ENCODE assay signal across 1 cellular context in genomic region chr22:20238567-20239062, GRCh38.
TF ChIP-seq lines count a peak whose summit lies in the region.

No MANE protein-coding gene starts in this region.

TF ChIP-seq in K562, 482 proteins besides CTCF, POLR2A, EP300 and RAD21 (continued from another document and continues in another):
- TF ChIP-seq TAF15 (IDR thresholded peaks at IDR 0.05; ENCODE audit: low read depth, low read length) (0 out of 2 replicates have a peak, but pooled peaks have one; percentile 73), ZC3H8 (IDR thresholded peaks at IDR 0.05) (no peak), RUNX1 (IDR thresholded peaks at IDR 0.05; ENCODE audit: low read depth) (no peak; the same call in 1 of the 2 replicates), MYC (IDR thresholded peaks at IDR 0.05; ENCODE audit: low read depth, low read length) (peak; percentile 39; the same call in 1 of the 2 replicates), MYC (CRISPR knock-in tag; IDR thresholded peaks at IDR 0.05; ENCODE audit: borderline replicate concordance, low read depth) (peak; percentile 51; the same call in 1 of the 2 replicates), NCOA4 (IDR thresholded peaks at IDR 0.05; ENCODE audit: partially characterized antibody) (no peak), TFE3 (CRISPR knock-in tag; IDR thresholded peaks at IDR 0.05) (peak; percentile 18; the same call in 1 of the 2 replicates), FOXA3 (CRISPR knock-in tag; conservative IDR thresholded peaks at IDR 0.05 in 1 of 2, IDR thresholded peaks at IDR 0.05 in 1 of 2) (no peak), RAD51 (IDR thresholded peaks at IDR 0.05; ENCODE audit: borderline replicate concordance, low read depth) (no peak), DDX20 (tag; IDR thresholded peaks at IDR 0.05; ENCODE audit: low read depth) (no peak), ZNF830 (CRISPR knock-in tag; IDR thresholded peaks at IDR 0.05) (no peak), MCM5 (IDR thresholded peaks at IDR 0.05; ENCODE audit: low read depth) (no peak), U2AF1 (optimal IDR thresholded peaks at IDR 0.05; ENCODE audit: low read depth, low read length) (no peak), LEF1 (IDR thresholded peaks at IDR 0.05) (no peak), ZNF766 (CRISPR knock-in tag; conservative IDR thresholded peaks at IDR 0.05) (no peak), ZNF584 (CRISPR knock-in tag; IDR thresholded peaks at IDR 0.05; ENCODE audit: low read depth) (no peak), STAT5A (IDR thresholded peaks at IDR 0.05; ENCODE audit: borderline replicate concordance, low read length) (no peak), CGGBP1 (CRISPR knock-in tag; IDR thresholded peaks at IDR 0.05) (no peak), HNRNPLL (IDR thresholded peaks at IDR 0.05; ENCODE audit: low read depth, low read length, poor library complexity, severe bottlenecking) (peak; percentile 45), TOE1 (IDR thresholded peaks at IDR 0.05; ENCODE audit: borderline replicate concordance) (no peak), TOE1 (CRISPR knock-in tag; IDR thresholded peaks at IDR 0.05; ENCODE audit: borderline replicate concordance, low read depth) (no peak), ZBTB17 (CRISPR knock-in tag; IDR thresholded peaks at IDR 0.05) (no peak), THRB (CRISPR knock-in tag; conservative IDR thresholded peaks at IDR 0.05) (no peak), ZNF311 (CRISPR knock-in tag; IDR thresholded peaks at IDR 0.05) (no peak), CTBP1 (IDR thresholded peaks at IDR 0.05; ENCODE audit: borderline replicate concordance) (peak; percentile 88), C11orf30 (IDR thresholded peaks at IDR 0.05; ENCODE audit: low read depth) (no peak), TRIM25 (IDR thresholded peaks at IDR 0.05; ENCODE audit: borderline replicate concordance) (no peak), HNRNPH1 (optimal IDR thresholded peaks at IDR 0.05; ENCODE audit: low read depth, low read length) (no peak), IRF9 (tag; IDR thresholded peaks at IDR 0.05) (no peak), LARP7 (IDR thresholded peaks at IDR 0.05) (no peak), PCBP1 (IDR thresholded peaks at IDR 0.05; ENCODE audit: low read depth, low read length, poor library complexity, severe bottlenecking) (no peak), CXXC5 (CRISPR knock-in tag; IDR thresholded peaks at IDR 0.05) (no peak), MITF (IDR thresholded peaks at IDR 0.05) (no peak), ZNF586 (CRISPR knock-in tag; conservative IDR thresholded peaks at IDR 0.05) (no peak), TCFL5 (CRISPR knock-in tag; conservative IDR thresholded peaks at IDR 0.05) (no peak), ATF3 (IDR thresholded peaks at IDR 0.05) (no peak), ATF3 (CRISPR knock-in tag; conservative IDR thresholded peaks at IDR 0.05) (no peak), OTX1 (CRISPR knock-in tag; IDR thresholded peaks at IDR 0.05) (0 out of 2 replicates have a peak, but pooled peaks have one; percentile 17), ZNF224 (CRISPR knock-in tag; IDR thresholded peaks at IDR 0.05) (no peak), ZSCAN29 (IDR thresholded peaks at IDR 0.05) (no peak), POLR2B (IDR thresholded peaks at IDR 0.05; ENCODE audit: low read depth, partially characterized antibody) (no peak), L3MBTL2 (IDR thresholded peaks at IDR 0.05) (peak; percentile 60), PPARD (CRISPR knock-in tag; IDR thresholded peaks at IDR 0.05) (no peak), ZNF431 (CRISPR knock-in tag; IDR thresholded peaks at IDR 0.05) (no peak), ZNF583 (CRISPR knock-in tag; IDR thresholded peaks at IDR 0.05) (0 out of 2 replicates have a peak, but pooled peaks have one; percentile 15), FOXA1 (IDR thresholded peaks at IDR 0.05; ENCODE audit: borderline replicate concordance) (no peak), E2F1 (CRISPR knock-in tag; IDR thresholded peaks at IDR 0.05) (no peak), ELF1 (tag; IDR thresholded peaks at IDR 0.05) (no peak), ELF4 (CRISPR knock-in tag; IDR thresholded peaks at IDR 0.05) (no peak), ZNF780A (CRISPR knock-in tag; IDR thresholded peaks at IDR 0.05) (no peak), FOXP1 (CRISPR knock-in tag; IDR thresholded peaks at IDR 0.05) (no peak), HIVEP1 (CRISPR knock-in tag; IDR thresholded peaks at IDR 0.05) (0 out of 2 replicates have a peak, but pooled peaks have one; percentile 21), PATZ1 (CRISPR knock-in tag; IDR thresholded peaks at IDR 0.05; ENCODE audit: borderline replicate concordance) (no peak), SRSF3 (IDR thresholded peaks at IDR 0.05; ENCODE audit: insufficient read depth, low read length) (no peak), ELK3 (CRISPR knock-in tag; IDR thresholded peaks at IDR 0.05) (no peak), ESRRA (IDR thresholded peaks at IDR 0.05; ENCODE audit: borderline replicate concordance, low read depth) (peak; percentile 70), THAP12 (CRISPR knock-in tag; IDR thresholded peaks at IDR 0.05) (no peak), CBX3 (IDR thresholded peaks at IDR 0.05; ENCODE audit: borderline replicate concordance in 1 of 2, low read length in 2 of 2) (peak in 1 of 2 experiments; percentile 44; a peak in 1 of 3 replicates)
